8 cellular contexts compared by ENCODE assay signal in the genomic region with DNA sequence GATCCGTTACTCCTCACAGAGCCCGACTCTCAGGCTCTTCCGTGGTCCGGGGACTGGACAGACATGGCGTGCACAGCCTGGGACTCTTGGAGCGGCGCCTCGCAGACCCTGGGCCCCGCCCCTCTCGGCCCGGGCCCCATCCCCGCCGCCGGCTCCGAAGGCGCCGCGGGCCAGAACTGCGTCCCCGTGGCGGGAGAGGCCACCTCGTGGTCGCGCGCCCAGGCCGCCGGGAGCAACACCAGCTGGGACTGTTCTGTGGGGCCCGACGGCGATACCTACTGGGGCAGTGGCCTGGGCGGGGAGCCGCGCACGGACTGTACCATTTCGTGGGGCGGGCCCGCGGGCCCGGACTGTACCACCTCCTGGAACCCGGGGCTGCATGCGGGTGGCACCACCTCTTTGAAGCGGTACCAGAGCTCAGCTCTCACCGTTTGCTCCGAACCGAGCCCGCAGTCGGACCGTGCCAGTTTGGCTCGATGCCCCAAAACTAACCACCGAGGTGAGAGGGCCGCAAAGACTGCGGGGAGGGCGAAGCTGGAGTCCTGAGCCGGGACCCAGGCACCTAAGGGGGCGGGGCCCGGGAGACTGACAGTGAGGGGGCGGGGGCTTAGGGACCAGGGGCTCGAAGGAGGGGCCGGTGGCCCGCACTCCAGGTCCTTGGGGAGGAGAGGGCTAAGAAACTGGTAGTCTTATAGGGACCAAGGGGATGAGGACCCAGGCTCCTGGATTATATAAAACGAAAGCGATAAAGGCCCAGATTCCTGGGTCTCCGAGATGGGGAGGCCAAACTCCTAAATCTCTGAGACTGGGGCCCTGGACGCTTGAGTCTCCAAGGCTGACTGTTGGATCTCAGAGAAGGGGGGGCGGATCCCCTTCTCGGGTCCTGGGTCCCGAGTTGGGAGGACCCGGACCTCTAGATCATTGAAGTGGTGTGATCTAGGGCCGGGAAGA. TPM values are rescaled to one million over a fixed set of nuclear protein-coding genes. Genes with fewer than 3 reads are reported as not detected.
DNase-seq lines count a peak whose midpoint lies in the region; ATAC-seq and TF ChIP-seq lines count a peak whose summit lies in the region.

No MANE protein-coding gene starts in this region.

- intact Hi-C loops in left cardiac atrium (cut with DNase I) = no loop called here
- intact Hi-C loops in prostate gland (cut with DNase I) = no loop called here
- intact Hi-C loops in uterus (cut with DNase I; ENCODE audit: low total_unique reads) = no loop called here

- H3K4me1 ChIP-seq in adipocyte (ENCODE audit: control insufficient read depth, insufficient read depth, low read length) (peaks cover 8% of the 10 kb centered on the region), prostate gland (replicated peaks) (no peaks in the 10 kb centered on the region), uterus (no peaks in the 10 kb centered on the region)

- H3K36me3 ChIP-seq in adipocyte (ENCODE audit: control insufficient read depth, insufficient read depth, low read length, severe bottlenecking) (no peaks in the 10 kb centered on the region), prostate gland (no peaks in the 10 kb centered on the region), uterus (no peaks in the 10 kb centered on the region)

- ATAC-seq in left cardiac atrium = peak; percentile 61 to 74

- under 1% methylated on average over 47 of the region's 69 CpGs for WGBS in prostate gland

- TF ChIP-seq POLR2A in prostate gland (IDR thresholded peaks at IDR 0.05) = peak; percentile 84
- TF ChIP-seq POLR2A in uterus (IDR thresholded peaks at IDR 0.05) = peak in 1 of 2 donors; percentile 65

- peak; percentile 92 for DNase-seq in DMS53 treated with DMSO at 0.1 percent for 48 hours (lab: John Stamatoyannopoulos, UW; ENCODE audit: unreplicated experiment)
- DNase-seq in GOT3 (lab: John Stamatoyannopoulos, UW) = peak; percentile 44
- peak; percentile 46 for DNase-seq in NCI-H1048 (lab: John Stamatoyannopoulos, UW)
- peak; percentile 92 for DNase-seq in SW480 (ENCODE audit: low spot score)
- peak; percentile 82 for DNase-seq in adipocyte (ENCODE audit: low read depth)
- peak; percentile 83 for DNase-seq in left cardiac atrium
- peak; percentile 74 for DNase-seq in prostate gland (ENCODE audit: low spot score)
- peak; percentile 83 to 84 for DNase-seq in uterus

- H3K27me3 ChIP-seq in adipocyte (replicated peaks; ENCODE audit: control insufficient read depth, insufficient read depth, low read length) (no peaks in the 10 kb centered on the region), prostate gland (replicated peaks; ENCODE audit: insufficient read depth) (no peaks in the 10 kb centered on the region), uterus (no peaks in the 10 kb centered on the region)

- H3K9ac ChIP-seq in adipocyte (ENCODE audit: low read length) = peak overlapping the region; percentile 77

- H3K4me3 ChIP-seq in adipocyte (ENCODE audit: low read length) (peak overlapping the region; percentile 81), prostate gland (peak overlapping the region; percentile 47 to 58), uterus (peak overlapping the region; percentile 49 to 51)

- H3K27ac ChIP-seq in prostate gland = peak overlapping the region; percentile 85 to 87
- peak overlapping the region; percentile 85 to 91 for H3K27ac ChIP-seq in uterus

- H3K9me3 ChIP-seq in adipocyte (ENCODE audit: control insufficient read depth, low read length) (no peaks in the 10 kb centered on the region), prostate gland (no peaks in the 10 kb centered on the region), uterus (no peaks in the 10 kb centered on the region)

- no peak for TF ChIP-seq CTCF in prostate gland (IDR thresholded peaks at IDR 0.05)
- TF ChIP-seq CTCF in uterus (IDR thresholded peaks at IDR 0.05) = no peak

RNA-seq across cellular contexts. Expression of a gene that starts 2.0 kb away (rescaled TPM):
- total RNA-seq in left cardiac atrium = under 1 TPM; 0.29 to 0.88 TPM
- total RNA-seq in prostate gland = 1 to 10 TPM; 1.2 to 6.6 TPM
- total RNA-seq in uterus = 1 to 10 TPM in 1 of 4 donors, under 1 TPM in 1, not detected in 2; 0.48 to 1.6 TPM

RNA-seq across cellular contexts. Expression of a gene that starts 4.6 kb away (rescaled TPM):
- total RNA-seq in left cardiac atrium = 1,000 to 10,000 TPM in 1 of 2 donors, 100 to 1,000 TPM in 1; 934 to 1,059 TPM
- 100 to 1,000 TPM; 334 to 665 TPM for total RNA-seq in prostate gland
- 100 to 1,000 TPM in 3 of 4 donors, 10 to 100 TPM in 1; 47.4 to 344 (median 208) TPM for total RNA-seq in uterus

RNA-seq across cellular contexts. Expression of a gene that starts 14.7 kb away (rescaled TPM):
- total RNA-seq in left cardiac atrium (10 to 100 TPM; 51.3 to 54.2 TPM), prostate gland (100 to 1,000 TPM in 1 of 2 donors, 10 to 100 TPM in 1; 81.4 to 114 TPM), uterus (10 to 100 TPM; 23.8 to 60.0 (median 31.5) TPM)

RNA-seq across cellular contexts. Expression of a gene that starts 22.8 kb away (rescaled TPM):
- total RNA-seq in left cardiac atrium (not detected), prostate gland (1 to 10 TPM; 3.8 to 5.5 TPM), uterus (under 1 TPM in 1 of 4 donors, not detected in 3; 0.91 TPM)

RNA-seq across cellular contexts. Expression of a gene that starts 31.0 kb away (rescaled TPM):
- total RNA-seq in left cardiac atrium (1 to 10 TPM; 3.8 to 4.2 TPM), prostate gland (10 to 100 TPM; 10.0 to 17.5 TPM), uterus (10 to 100 TPM in 3 of 4 donors, 1 to 10 TPM in 1; 6.1 to 37.9 (median 17.7) TPM)

Comparison
In these comparisons a context has a peak if more than half of its experiments do, and no peak if none do; other contexts are left out.
1. Peak in every context shown above with its lines: DNase-seq, ATAC-seq, H3K4me3 ChIP-seq and H3K27ac ChIP-seq.